ENCODE assay signal across 8 cellular contexts in genomic region chr12:28191018-28191595, GRCh38. TPM values are rescaled to one million over a fixed set of nuclear protein-coding genes. Genes with fewer than 3 reads are reported as not detected.
DNase-seq lines count a peak whose midpoint lies in the region; ATAC-seq and TF ChIP-seq lines count a peak whose summit lies in the region.

No MANE protein-coding gene starts in this region.

- H3K4me1 ChIP-seq in RWPE2 (ENCODE audit: insufficient read depth, poor library complexity, severe bottlenecking) (no peaks in the 10 kb centered on the region), ascending aorta (peaks cover 0 to 5% of the 10 kb centered on the region in 2 donors), spleen (peaks cover 9 to 35% (median 23%) of the 10 kb centered on the region in 6 donors)

- H3K9me3 ChIP-seq in RWPE2 (ENCODE audit: severe bottlenecking) (no peaks in the 10 kb centered on the region), ascending aorta (no peaks in the 10 kb centered on the region), iPS-18c (ENCODE audit: control insufficient read depth, insufficient read depth, low read length) (no peaks in the 10 kb centered on the region), spleen (peaks cover 0 to 14% (median 6%) of the 10 kb centered on the region in 8 donors)

- H3K4me3 ChIP-seq in GM12875 (ENCODE audit: low read depth, low read length) (peak overlapping the region; percentile 98), RWPE2 (ENCODE audit: severe bottlenecking) (peak overlapping the region; percentile 56), ascending aorta (peak overlapping the region; percentile 80 to 87), iPS-18c (ENCODE audit: insufficient read depth, low read depth, low read length) (peak overlapping the region; percentile 78), spleen (peak overlapping the region; percentile 49 to 82 (median 69))

- TF ChIP-seq CTCF in GM12875 (IDR thresholded peaks at IDR 0.05; ENCODE audit: borderline replicate concordance, insufficient read depth, low read depth, low read length) (no peak), RWPE2 (IDR thresholded peaks at IDR 0.05; ENCODE audit: poor library complexity, severe bottlenecking) (no peak), ascending aorta (IDR thresholded peaks at IDR 0.05) (no peak), spleen (IDR thresholded peaks at IDR 0.05 in 8 of 11, conservative IDR thresholded peaks at IDR 0.05 in 3 of 11) (no peak)

- peak overlapping the region; percentile 80 for H3K27ac ChIP-seq in RWPE2 (ENCODE audit: poor library complexity, severe bottlenecking)
- H3K27ac ChIP-seq in ascending aorta = peak overlapping the region; percentile 96 to 100
- peak overlapping the region; percentile 89 to 98 (median 96) for H3K27ac ChIP-seq in spleen

- H3K36me3 ChIP-seq in RWPE2 (ENCODE audit: low read depth) (no peaks in the 10 kb centered on the region), ascending aorta (peaks cover 0 to 4% of the 10 kb centered on the region in 2 donors), spleen (peaks cover 0 to 12% (median 0%) of the 10 kb centered on the region in 6 donors)

- WGBS in spleen, 5 donors = 9 to 13% (median 10%) methylated on average over 14 of the region's 14 CpGs

- H3K27me3 ChIP-seq in RWPE2 (ENCODE audit: insufficient read depth, poor library complexity, severe bottlenecking) (no peaks in the 10 kb centered on the region), ascending aorta (no peaks in the 10 kb centered on the region), spleen (replicated peaks in 1 of 7) (no peaks in the 10 kb centered on the region)

- intact Hi-C loops in ascending aorta (cut with DNase I) (loop anchor here (2.0 to 5.0 kb wide), 2 partner anchors 126 to 219 kb away; partner anchors contain the start of gene PTHLH), spleen (cut with DNase I; ENCODE audit: low total_unique reads) (no loop called here)

- no peak for TF ChIP-seq POLR2A in spleen (IDR thresholded peaks at IDR 0.05)

- no peak for DNase-seq in RWPE2 (ENCODE audit: low spot score)
- peak; percentile 25 to 81 for DNase-seq in ascending aorta (ENCODE audit: low spot score in 2 of 2)
- DNase-seq in spleen = no peak
- no peak for DNase-seq in NCI-H2029 (lab: John Stamatoyannopoulos, UW)

- ATAC-seq in HG02840 (IDR thresholded peaks at IDR 0.05; ENCODE audit: low FRiP score, unreplicated experiment) = peak; percentile 2
- ATAC-seq in RWPE2 (ENCODE audit: low read depth) = peak; percentile 26
- no peak for ATAC-seq in HG02870 (IDR thresholded peaks at IDR 0.05; ENCODE audit: unreplicated experiment)

RNA-seq across cellular contexts. Expression of gene CCDC91, which starts 0.9 kb away (rescaled TPM):
- total RNA-seq in ascending aorta (13.5 TPM), spleen (10 to 100 TPM; 34.2 to 65.9 (median 46.5) TPM)
- 10 to 100 TPM; 12.8 to 16.0 (median 13.3) TPM for polyA plus RNA-seq in spleen

Comparison
In these comparisons a context has a peak if more than half of its experiments do, and no peak if none do; other contexts are left out.
1. DNase-seq: peak in ascending aorta (2 of 2); none in RWPE2 (single experiment), spleen (single experiment) and NCI-H2029 (single experiment).
2. Peak in every context shown above with its lines, with median percentiles within 50 percentile points of each other: H3K4me3 ChIP-seq and H3K27ac ChIP-seq.